10 cellular contexts compared by ENCODE assay signal in the genomic region with DNA sequence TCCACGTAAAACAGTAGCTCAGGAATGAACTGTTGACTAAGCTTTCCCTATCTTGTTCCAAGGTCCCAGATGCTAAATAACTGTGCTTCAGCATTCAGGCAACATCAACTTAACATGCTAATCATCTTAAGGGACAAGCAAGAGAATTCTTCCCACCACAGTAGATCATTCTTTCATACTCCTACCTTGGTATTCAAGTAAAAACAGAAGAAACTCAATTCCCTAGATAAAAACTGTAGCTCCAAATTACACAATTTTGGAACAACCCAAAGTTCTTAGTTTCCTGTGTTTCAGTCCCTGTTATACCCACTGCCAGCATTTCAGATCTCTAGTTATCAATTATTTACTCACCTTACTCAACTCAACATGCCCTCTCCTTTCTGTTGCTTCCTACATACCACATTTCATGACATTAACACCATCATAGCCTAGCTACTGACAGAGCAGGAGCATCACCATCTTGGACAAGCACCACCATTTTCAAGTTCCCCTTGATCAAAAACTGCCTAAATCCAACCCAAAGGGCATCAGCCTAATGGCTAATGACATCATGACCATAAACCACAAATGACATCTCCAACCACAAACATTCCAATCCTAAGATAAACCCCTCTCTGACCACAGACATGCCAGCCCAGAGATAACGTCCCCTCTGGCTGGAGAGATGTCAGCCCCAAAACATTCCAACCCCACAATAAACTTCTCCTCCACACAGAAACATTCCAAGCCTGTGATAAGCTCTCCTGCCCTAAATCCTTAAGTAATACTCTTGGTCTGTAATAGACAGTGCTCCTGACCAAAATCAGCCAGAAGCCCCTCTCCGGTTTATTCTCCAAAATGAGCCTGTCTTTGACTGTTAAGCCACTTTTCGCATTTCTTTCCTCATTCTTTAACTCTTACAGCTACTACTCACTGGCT.
A peak's percentile ranks its signal among the peaks of the same experiment; 100 is the strongest.
DNase-seq lines count a peak whose midpoint lies in the region; ATAC-seq and TF ChIP-seq lines count a peak whose summit lies in the region.
"Had no signal": no experiment of that assay in that cellular context is flagged by ENCODE, and none has a peak within 500 bp of the region (broad histone marks: within the 10 kb centered on the region; RNA-seq: fewer than 3 reads in every experiment).

No MANE protein-coding gene starts in this region.

- DNase-seq in GM03348 (ENCODE audit: low spot score) = peak; percentile 72
- DNase-seq in OCI-M2 (lab: John Stamatoyannopoulos, UW; ENCODE audit: unreplicated experiment) = peak; percentile 55
- no peak for DNase-seq in dorsolateral prefrontal cortex
- DNase-seq in D341Med (ENCODE audit: low spot score) = no peak
- no peak for DNase-seq in NK-92 (lab: John Stamatoyannopoulos, UW; ENCODE audit: unreplicated experiment)
- no peak for DNase-seq in DMS114 treated with DMSO at 0.1 percent for 48 hours (lab: John Stamatoyannopoulos, UW; ENCODE audit: unreplicated experiment)
- DNase-seq: esophagus squamous epithelium, retina had no signal

- TF ChIP-seq CTCF in dorsolateral prefrontal cortex (IDR thresholded peaks at IDR 0.05 in 54 of 56, conservative IDR thresholded peaks at IDR 0.05 in 2 of 56; ENCODE audit: low read depth in 1 of 56, partially characterized antibody in 56 of 56) (no peak), neutrophil (IDR thresholded peaks at IDR 0.05) (no peak)

- no peak for ATAC-seq in HG03097 (IDR thresholded peaks at IDR 0.05; ENCODE audit: low FRiP score, unreplicated experiment)

- peak overlapping the region in 32 of 59 donors; percentile 10 to 97 (median 89) for H3K27ac ChIP-seq in dorsolateral prefrontal cortex
- H3K27ac ChIP-seq in neutrophil = peak overlapping the region; percentile 7
- H3K27ac ChIP-seq: esophagus squamous epithelium had no signal

- H3K4me3 ChIP-seq in dorsolateral prefrontal cortex (no peak overlapping the region), neutrophil (ENCODE audit: low read depth in 1 of 2, low read length in 1 of 2) (no peak overlapping the region)
- H3K4me3 ChIP-seq: esophagus squamous epithelium had no signal

- H3K27me3 ChIP-seq in dorsolateral prefrontal cortex (no peaks in the 10 kb centered on the region), neutrophil (no peaks in the 10 kb centered on the region)
- H3K27me3 ChIP-seq: esophagus squamous epithelium had no signal

- no peaks in the 10 kb centered on the region for H3K9me3 ChIP-seq in neutrophil
- H3K9me3 ChIP-seq: esophagus squamous epithelium had no signal

- no peaks in the 10 kb centered on the region for H3K36me3 ChIP-seq in neutrophil
- H3K36me3 ChIP-seq: esophagus squamous epithelium had no signal

- intact Hi-C loops in dorsolateral prefrontal cortex (cut with DNase I) = loop anchor here in 1 of 2 donors (5.0 kb wide), 1 partner anchor 41 kb away; no protein-coding TSS in a partner anchor

- peaks cover 58 to 59% of the 10 kb centered on the region in 2 experiments for H3K4me1 ChIP-seq in neutrophil (ENCODE audit: control insufficient read depth in 1 of 2, insufficient read depth in 1 of 2, low read depth in 1 of 2, low read length in 1 of 2)

Comparison
In these comparisons a context has a peak if more than half of its experiments do, and no peak if none do; other contexts are left out.
1. DNase-seq: peak in GM03348 (single experiment) and OCI-M2 (single experiment); none in dorsolateral prefrontal cortex (0 of 10), D341Med (single experiment), NK-92 (single experiment) and DMS114 treated with DMSO at 0.1 percent for 48 hours (single experiment).